8 cellular contexts compared by ENCODE assay signal in the genomic region with DNA sequence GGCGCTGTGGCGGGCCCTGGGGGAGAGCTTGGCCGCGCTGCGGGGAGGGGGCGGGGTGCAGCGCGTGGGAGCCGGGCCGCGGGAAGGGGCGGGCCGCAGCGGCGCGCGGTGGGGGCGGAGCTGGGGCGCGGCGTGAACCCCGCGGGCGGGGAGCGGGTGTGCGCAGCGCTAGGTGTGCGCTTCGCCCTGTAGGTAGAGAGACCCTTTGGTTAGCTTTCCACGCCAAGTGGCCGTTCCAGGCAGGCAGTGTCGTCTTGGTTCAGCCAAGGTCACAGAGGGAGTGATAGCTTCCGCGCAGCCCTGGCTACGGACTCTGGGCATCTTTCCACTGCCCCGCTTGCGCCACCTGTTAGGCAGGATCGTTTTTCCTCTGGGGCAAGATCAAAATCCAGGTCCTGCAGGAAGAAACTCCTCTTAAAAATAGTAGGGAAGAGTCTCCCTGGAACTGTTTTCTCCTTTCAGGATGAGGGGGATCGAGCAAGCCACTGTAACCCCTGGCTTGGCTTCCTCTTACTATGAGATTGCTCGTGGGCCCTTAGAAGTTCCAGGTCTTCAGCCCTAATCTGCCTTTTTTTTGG. TPM values are rescaled to one million over a fixed set of nuclear protein-coding genes. Genes with fewer than 3 reads are reported as not detected.
DNase-seq lines count a peak whose midpoint lies in the region; ATAC-seq and TF ChIP-seq lines count a peak whose summit lies in the region.

No MANE protein-coding gene starts in this region.

- peaks cover 13% of the 10 kb centered on the region for H3K27me3 Mint-ChIP-seq in CD4-positive, CD25-positive, alpha-beta regulatory T cell

- DNase-seq in CD4-positive, CD25-positive, alpha-beta regulatory T cell, result no peak
- DNase-seq in Peyer's patch (peak in 1 of 3 donors; percentile 85), choroid plexus epithelial cell (ENCODE audit: low read depth) (peak; percentile 44), lung (ENCODE audit: low spot score) (peak; percentile 60), tibial artery (peak; percentile 48 to 80), GOT3 (lab: John Stamatoyannopoulos, UW) (no peak)

- TF ChIP-seq POLR2A in Peyer's patch (IDR thresholded peaks at IDR 0.05), result no peak

- H3K27ac ChIP-seq in CD4-positive, CD25-positive, alpha-beta regulatory T cell (ENCODE audit: insufficient read depth, low read length, poor library complexity, severe bottlenecking), result peak overlapping the region; percentile 91
- H3K27ac ChIP-seq in Peyer's patch, result peak overlapping the region; percentile 86 to 99 (median 94)
- peak overlapping the region; percentile 93 to 95 for H3K27ac ChIP-seq in lung (ENCODE audit: low read depth in 1 of 2, low read length in 1 of 2)
- H3K27ac ChIP-seq in tibial artery, result peak overlapping the region; percentile 87 to 93

- H3K36me3 ChIP-seq in CD4-positive, CD25-positive, alpha-beta regulatory T cell (ENCODE audit: control insufficient read depth, insufficient read depth, low read length), result peaks cover 35% of the 10 kb centered on the region
- H3K36me3 ChIP-seq in Peyer's patch, result peaks cover 0 to 38% (median 0%) of the 10 kb centered on the region in 3 donors
- H3K36me3 ChIP-seq in lung (ENCODE audit: control insufficient read depth in 2 of 2, insufficient read depth in 2 of 2, low read length in 2 of 2), result peaks cover 16 to 34% of the 10 kb centered on the region in 2 donors
- peaks cover 32 to 59% (median 41%) of the 10 kb centered on the region in 3 donors for H3K36me3 ChIP-seq in tibial artery

- no peaks in the 10 kb centered on the region for H3K9me3 Mint-ChIP-seq in CD4-positive, CD25-positive, alpha-beta regulatory T cell

- intact Hi-C loops in tibial artery (cut with DNase I; ENCODE audit: low total_unique reads), result loop anchor here (5.0 kb wide), 1 partner anchor 40 kb away; a partner anchor contains a TSS

- no peak for TF ChIP-seq CTCF in Peyer's patch (IDR thresholded peaks at IDR 0.05)
- TF ChIP-seq CTCF in choroid plexus epithelial cell (conservative IDR thresholded peaks at IDR 0.05; ENCODE audit: low read depth, low read length), result peak; percentile 31
- no peak for TF ChIP-seq CTCF in lung (IDR thresholded peaks at IDR 0.05; ENCODE audit: control extremely low read depth, extremely low read depth)
- TF ChIP-seq CTCF in tibial artery (IDR thresholded peaks at IDR 0.05), result no peak

- no peaks in the 10 kb centered on the region for H3K9me3 ChIP-seq in CD4-positive, CD25-positive, alpha-beta regulatory T cell (ENCODE audit: control insufficient read depth in 2 of 2, low read length in 2 of 2)
- H3K9me3 ChIP-seq in Peyer's patch (no peaks in the 10 kb centered on the region), lung (ENCODE audit: control insufficient read depth in 2 of 2, insufficient read depth in 1 of 2, low read length in 1 of 2) (no peaks in the 10 kb centered on the region), tibial artery (no peaks in the 10 kb centered on the region)

- no peaks in the 10 kb centered on the region for H3K27me3 ChIP-seq in CD4-positive, CD25-positive, alpha-beta regulatory T cell (ENCODE audit: control insufficient read depth, insufficient read depth, low read length)
- no peaks in the 10 kb centered on the region for H3K27me3 ChIP-seq in Peyer's patch
- no peaks in the 10 kb centered on the region for H3K27me3 ChIP-seq in lung (ENCODE audit: control insufficient read depth, insufficient read depth)
- no peaks in the 10 kb centered on the region for H3K27me3 ChIP-seq in tibial artery

- 0 to 1% methylated on average over 16 to 40 of the region's 40 CpGs for WGBS in lung, 2 donors

- H3K4me1 ChIP-seq in CD4-positive, CD25-positive, alpha-beta regulatory T cell (ENCODE audit: control insufficient read depth, insufficient read depth, low read length, poor library complexity, severe bottlenecking), result peaks cover 32% of the 10 kb centered on the region
- H3K4me1 ChIP-seq in Peyer's patch, result peaks cover 0 to 22% (median 4%) of the 10 kb centered on the region in 4 donors
- peaks cover 0 to 6% of the 10 kb centered on the region in 2 donors for H3K4me1 ChIP-seq in lung (ENCODE audit: control insufficient read depth in 2 of 2, insufficient read depth in 2 of 2, low read length in 2 of 2)
- peaks cover 0 to 33% (median 21%) of the 10 kb centered on the region in 4 donors for H3K4me1 ChIP-seq in tibial artery

- peaks cover 22% of the 10 kb centered on the region for H3K36me3 Mint-ChIP-seq in CD4-positive, CD25-positive, alpha-beta regulatory T cell

- H3K4me1 Mint-ChIP-seq in CD4-positive, CD25-positive, alpha-beta regulatory T cell, result peaks cover 0 to 52% (median 27%) of the 10 kb centered on the region in 4 donors

- H3K4me3 ChIP-seq in CD4-positive, CD25-positive, alpha-beta regulatory T cell (ENCODE audit: low read depth, low read length), result peak overlapping the region; percentile 83
- H3K4me3 ChIP-seq in Peyer's patch (peak overlapping the region; percentile 75 to 90 (median 78)), choroid plexus epithelial cell (ENCODE audit: low read depth, low read length) (peak overlapping the region; percentile 97), lung (peak overlapping the region; percentile 64), tibial artery (peak overlapping the region; percentile 83 to 84)

- peak overlapping the region; percentile 49 to 99 (median 98) for H3K27ac Mint-ChIP-seq in CD4-positive, CD25-positive, alpha-beta regulatory T cell

- ATAC-seq in CD4-positive, CD25-positive, alpha-beta regulatory T cell (ENCODE audit: low read depth in 2 of 2), result peak; percentile 70 to 71
- ATAC-seq in GM18907 (IDR thresholded peaks at IDR 0.05; ENCODE audit: unreplicated experiment), result peak; percentile 32
- ATAC-seq in HG03064 (IDR thresholded peaks at IDR 0.05; ENCODE audit: low read depth, unreplicated experiment), result peak; percentile 41
- peak; percentile 86 for ATAC-seq in lung (ENCODE audit: insufficient read depth, low FRiP score)

- H3K4me3 Mint-ChIP-seq in CD4-positive, CD25-positive, alpha-beta regulatory T cell, result peak overlapping the region; percentile 93 to 100 (median 99)

RNA-seq across cellular contexts. Expression of a gene that starts 0.4 kb away (rescaled TPM):
- total RNA-seq in CD4-positive, CD25-positive, alpha-beta regulatory T cell, result 41.8 TPM
- 100 to 1,000 TPM; 134 to 170 (median 148) TPM for polyA plus RNA-seq in CD4-positive, CD25-positive, alpha-beta regulatory T cell
- total RNA-seq in Peyer's patch (10 to 100 TPM; 25.4 to 42.4 (median 27.7) TPM), lung (100 to 1,000 TPM in 1 of 2 donors, 10 to 100 TPM in 1; 17.7 to 185 TPM)
- 100 to 1,000 TPM; 132 to 315 TPM for polyA plus RNA-seq in lung

RNA-seq across cellular contexts. Expression of a gene that starts 0.8 kb away (rescaled TPM):
- total RNA-seq in CD4-positive, CD25-positive, alpha-beta regulatory T cell, result 61.3 TPM
- polyA plus RNA-seq in CD4-positive, CD25-positive, alpha-beta regulatory T cell, result 10 to 100 TPM; 16.7 to 20.7 (median 18.6) TPM
- total RNA-seq in Peyer's patch (10 to 100 TPM; 15.1 to 66.0 (median 23.7) TPM), lung (10 to 100 TPM; 27.4 to 33.2 TPM)
- polyA plus RNA-seq in lung, result 10 to 100 TPM; 22.0 to 29.9 TPM

RNA-seq across cellular contexts. Expression of a gene that starts 9.1 kb away (rescaled TPM):
- total RNA-seq in CD4-positive, CD25-positive, alpha-beta regulatory T cell, result not detected
- not detected for polyA plus RNA-seq in CD4-positive, CD25-positive, alpha-beta regulatory T cell
- not detected for total RNA-seq in Peyer's patch
- total RNA-seq in lung, result 10 to 100 TPM in 1 of 2 donors, 1 to 10 TPM in 1; 7.1 to 17.7 TPM
- polyA plus RNA-seq in lung, result 10 to 100 TPM; 31.7 to 38.8 TPM

RNA-seq across cellular contexts. Expression of a gene that starts 23.5 kb away (rescaled TPM):
- total RNA-seq in CD4-positive, CD25-positive, alpha-beta regulatory T cell, result not detected
- polyA plus RNA-seq in CD4-positive, CD25-positive, alpha-beta regulatory T cell, result not detected
- total RNA-seq in Peyer's patch (not detected), lung (1 to 10 TPM in 1 of 2 donors, not detected in 1; 2.9 TPM)
- 1 to 10 TPM; 3.1 to 3.3 TPM for polyA plus RNA-seq in lung

RNA-seq across cellular contexts. Expression of a gene that starts 41.2 kb away (rescaled TPM):
- 94.0 TPM for total RNA-seq in CD4-positive, CD25-positive, alpha-beta regulatory T cell
- polyA plus RNA-seq in CD4-positive, CD25-positive, alpha-beta regulatory T cell, result 10 to 100 TPM; 15.8 to 22.7 (median 19.8) TPM
- total RNA-seq in Peyer's patch (10 to 100 TPM; 14.4 to 61.9 (median 26.4) TPM), lung (10 to 100 TPM; 31.4 to 52.3 TPM)
- 100 to 1,000 TPM in 1 of 2 donors, 10 to 100 TPM in 1; 44.3 to 145 TPM for polyA plus RNA-seq in lung

Comparison
In these comparisons a context has a peak if more than half of its experiments do, and no peak if none do; other contexts are left out.
1. ATAC-seq: peak in every context shown above with its lines; median percentile 86 in lung; 70 in CD4-positive, CD25-positive, alpha-beta regulatory T cell; 41 in HG03064; 32 in GM18907.
2. DNase-seq: peak in choroid plexus epithelial cell (single experiment), lung (single experiment) and tibial artery (2 of 2); none in CD4-positive, CD25-positive, alpha-beta regulatory T cell (0 of 3) and GOT3 (single experiment).
3. Peak in every context shown above with its lines, with median percentiles within 50 percentile points of each other: H3K27ac ChIP-seq and H3K4me3 ChIP-seq.